In the genomic region with DNA sequence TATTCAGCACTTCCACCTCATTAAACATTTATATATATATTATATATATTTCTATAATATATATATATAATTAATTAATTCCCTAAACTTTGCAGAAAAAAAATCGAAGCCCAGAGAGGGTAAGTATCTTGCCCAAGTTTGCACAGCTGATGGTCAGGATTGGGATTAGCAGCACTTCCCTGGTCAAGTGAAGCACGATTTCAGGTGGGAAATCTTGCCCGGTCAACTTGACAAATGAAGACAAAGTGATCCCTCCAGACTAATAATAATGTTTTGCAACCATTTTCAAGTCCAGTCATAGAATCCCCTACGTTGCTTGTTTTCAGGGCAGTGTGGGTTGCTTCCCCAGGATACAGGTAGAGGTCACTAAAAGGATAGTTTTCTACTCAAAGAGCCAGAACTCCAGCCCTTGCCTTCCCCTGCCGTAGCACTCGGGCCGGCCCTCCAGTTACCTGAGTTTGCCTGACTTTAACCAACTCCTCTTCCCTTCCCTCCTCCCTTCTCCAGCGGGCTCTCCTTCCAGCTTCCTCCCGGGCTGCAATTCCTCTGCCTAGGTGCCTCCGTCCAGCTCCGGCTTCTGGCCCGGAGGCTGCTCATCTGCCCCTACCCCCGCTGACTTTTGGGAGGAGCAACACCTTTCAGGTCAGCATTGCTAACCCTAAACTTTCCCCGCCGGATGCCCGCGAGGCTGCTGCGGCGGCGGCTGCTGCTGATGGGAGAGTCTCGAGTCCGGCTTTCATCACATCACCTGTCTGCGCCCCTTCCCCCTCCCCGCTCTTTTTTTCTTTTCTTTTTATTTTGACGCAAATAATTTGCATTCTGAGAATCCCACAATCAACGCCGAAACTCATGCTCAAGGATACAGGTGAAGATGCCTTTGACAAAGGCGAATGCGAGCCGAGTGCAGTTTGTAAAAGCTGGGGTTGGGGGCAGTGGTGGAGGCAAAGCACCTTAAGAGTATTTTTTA, we compare ENCODE assay signal across 8 cellular contexts. TPM values are rescaled to one million over a fixed set of nuclear protein-coding genes. Genes with fewer than 3 reads are reported as not detected.
DNase-seq lines count a peak whose midpoint lies in the region; ATAC-seq and TF ChIP-seq lines count a peak whose summit lies in the region.

No MANE protein-coding gene starts in this region.

- peak overlapping the region; percentile 31 for H3K9ac ChIP-seq in endodermal cell (ENCODE audit: extremely low read depth, low read length, poor library complexity, severe bottlenecking)

- no peaks in the 10 kb centered on the region for H3K36me3 Mint-ChIP-seq in endodermal cell (ENCODE audit: low read depth)
- no peaks in the 10 kb centered on the region for H3K36me3 Mint-ChIP-seq in nephron progenitor cell (ENCODE audit: low read depth)

- peaks cover 10% of the 10 kb centered on the region for H3K4me1 ChIP-seq in endodermal cell (ENCODE audit: control insufficient read depth, insufficient read depth, low read length)

- no peaks in the 10 kb centered on the region for H3K36me3 ChIP-seq in endodermal cell (ENCODE audit: control insufficient read depth, insufficient read depth, low read length)

- 6 to 16% methylated on average over 10 to 30 of the region's 30 CpGs for WGBS in endodermal cell (ENCODE audit: insufficient coverage in 1 of 2, insufficient read length in 1 of 2), 2 experiments

- H3K27ac ChIP-seq in endodermal cell (ENCODE audit: low read depth, low read length): no peak overlapping the region

- H3K9me3 ChIP-seq in endodermal cell (ENCODE audit: control insufficient read depth, low read length): no peaks in the 10 kb centered on the region

- H3K27me3 ChIP-seq in endodermal cell (ENCODE audit: control insufficient read depth, insufficient read depth, low read length, poor library complexity, severe bottlenecking): no peaks in the 10 kb centered on the region

- H3K27me3 Mint-ChIP-seq in endodermal cell (ENCODE audit: insufficient read depth) (peaks cover 5% of the 10 kb centered on the region), nephron progenitor cell (ENCODE audit: low read depth, poor library complexity) (peaks cover 4% of the 10 kb centered on the region)

- peaks cover 30% of the 10 kb centered on the region for H3K4me1 Mint-ChIP-seq in endodermal cell
- H3K4me1 Mint-ChIP-seq in nephron progenitor cell: peaks cover 68% of the 10 kb centered on the region

- H3K27ac Mint-ChIP-seq in endodermal cell: peak overlapping the region; percentile 66
- H3K27ac Mint-ChIP-seq in nephron progenitor cell: peak overlapping the region; percentile 35

- H3K4me3 Mint-ChIP-seq in endodermal cell (peak overlapping the region; percentile 78), nephron progenitor cell (peak overlapping the region; percentile 91)

- H3K9me3 Mint-ChIP-seq in endodermal cell: no peaks in the 10 kb centered on the region
- H3K9me3 Mint-ChIP-seq in nephron progenitor cell: no peaks in the 10 kb centered on the region

- peak; percentile 75 for TF ChIP-seq CTCF in endodermal cell (conservative IDR thresholded peaks at IDR 0.05)
- no peak for TF ChIP-seq CTCF in nephron progenitor cell (IDR thresholded peaks at IDR 0.05)

- DNase-seq in activated CD4-positive, alpha-beta T cell treated with anti-CD3 and anti-CD28 coated beads, Interleukin-2, amount 50 U/mL, for 48 hours: peak; percentile 4 to 15
- no peak for DNase-seq in activated CD4-positive, alpha-beta T cell treated with anti-CD3 and anti-CD28 coated beads for 1 hour
- DNase-seq in NOMO-1 treated with dmso at 0.1 percent for 144 hours (lab: John Stamatoyannopoulos, UW; ENCODE audit: unreplicated experiment) (peak; percentile 79), endodermal cell (peak; percentile 93), nephron progenitor cell (peak; percentile 39), AG08396 (ENCODE audit: low spot score) (no peak), NCI-H524 treated with DMSO at 0.1 percent for 48 hours (lab: John Stamatoyannopoulos, UW) (no peak)

- H3K4me3 ChIP-seq in endodermal cell (ENCODE audit: low read length): peak overlapping the region; percentile 87

- ATAC-seq in HG02623 (IDR thresholded peaks at IDR 0.05; ENCODE audit: unreplicated experiment): peak; percentile 53

RNA-seq across cellular contexts. Expression of a gene that starts 0.9 kb away (rescaled TPM):
- total RNA-seq in endodermal cell: 1 to 10 TPM; 4.1 to 6.5 TPM
- polyA plus RNA-seq in endodermal cell (2013, experiment 1 of 2): 6.5 TPM
- polyA plus RNA-seq in endodermal cell (2013, experiment 2 of 2): 10.4 TPM

Comparison
In these comparisons a context has a peak if more than half of its experiments do, and no peak if none do; other contexts are left out.
1. DNase-seq: peak in activated CD4-positive, alpha-beta T cell treated with anti-CD3 and anti-CD28 coated beads, Interleukin-2, amount 50 U/mL, for 48 hours (2 of 2), NOMO-1 treated with dmso at 0.1 percent for 144 hours (single experiment), endodermal cell (single experiment) and nephron progenitor cell (single experiment); none in activated CD4-positive, alpha-beta T cell treated with anti-CD3 and anti-CD28 coated beads for 1 hour (single experiment), AG08396 (single experiment) and NCI-H524 treated with DMSO at 0.1 percent for 48 hours (single experiment).